ENCODE assay signal across 8 cellular contexts in the genomic region with DNA sequence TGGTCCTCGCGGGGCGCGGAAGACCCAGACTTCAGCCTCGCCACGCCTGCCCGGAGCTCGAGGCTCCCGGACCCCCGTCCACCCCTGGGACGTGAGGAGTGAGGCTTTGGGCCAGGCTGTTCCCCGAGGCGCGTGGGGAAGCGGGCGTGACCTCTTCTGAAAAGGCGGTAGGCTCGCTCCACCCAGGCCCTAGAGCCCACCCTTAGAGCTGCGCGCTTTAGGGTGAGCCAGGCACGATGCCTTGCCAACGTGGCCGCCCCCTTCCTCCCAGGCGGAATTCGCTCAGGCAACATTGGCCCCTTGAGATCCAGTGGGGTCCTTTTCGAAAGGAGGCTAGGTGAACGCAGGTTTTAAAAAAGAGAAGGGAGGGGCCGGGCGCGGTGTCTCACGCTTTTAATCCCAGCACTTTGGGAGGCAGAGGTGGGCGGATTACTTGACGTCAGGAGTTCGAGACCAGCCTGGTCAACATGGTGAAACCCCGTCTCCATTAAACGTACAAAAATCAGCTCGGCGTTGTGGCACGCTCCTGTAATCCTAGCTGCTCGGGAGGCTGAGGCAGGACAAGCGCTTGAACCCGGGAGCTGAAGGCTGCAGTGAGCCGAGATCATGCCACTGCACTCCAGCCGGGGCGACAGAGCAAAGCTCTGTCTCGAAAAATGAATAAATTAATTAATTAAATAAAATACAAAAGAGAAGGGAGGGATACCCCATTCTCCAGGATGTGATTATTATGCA.
A peak's percentile ranks its signal among the peaks of the same experiment; 100 is the strongest.
DNase-seq lines count a peak whose midpoint lies in the region; ATAC-seq and TF ChIP-seq lines count a peak whose summit lies in the region.

No MANE protein-coding gene starts in this region.

- ATAC-seq in HG02798 (IDR thresholded peaks at IDR 0.05; ENCODE audit: poor library complexity, unreplicated experiment) (peak; percentile 4), HG02678 (IDR thresholded peaks at IDR 0.05; ENCODE audit: unreplicated experiment) (no peak)
- ATAC-seq in activated naive CD8-positive, alpha-beta T cell treated with anti-CD3 and anti-CD28 coated beads, Interleukin-2, amount 50 U/mL, for 24 hours = no peak
- ATAC-seq in stimulated activated naive B cell treated with anti-CD40 and anti-IgM and Interleukin-4, amounts not matched to agents 10 μg/mL and 1 μg/mL and 100 μg/mL, for 72 hours (replicated peaks) = peak; percentile 6 to 14

- no peak for DNase-seq in AG04449 (ENCODE audit: low read depth, low spot score)
- peak; percentile 29 for DNase-seq in activated naive CD8-positive, alpha-beta T cell treated with anti-CD3 and anti-CD28 coated beads, Interleukin-2, amount 50 U/mL, for 24 hours
- no peak for DNase-seq in stimulated activated naive B cell treated with anti-CD40 and anti-IgM and Interleukin-4, amounts not matched to agents 10 μg/mL and 1 μg/mL and 100 μg/mL, for 72 hours
- DNase-seq in Ammon's horn (ENCODE audit: low spot score) = no peak
- DNase-seq in SIG-M5 treated with dmso at 0.1 percent for 504 hours (lab: John Stamatoyannopoulos, UW; ENCODE audit: unreplicated experiment) = no peak

- POLR2A ChIA-PET in AG04449 (lab: Yijun Ruan, JAX) = interaction anchor here (0.6 to 1.0 kb wide), 2 partner anchors 18 to 66 kb away, joined by 3 read pairs; no protein-coding TSS in a partner anchor

- H3K4me1 Mint-ChIP-seq in activated naive CD8-positive, alpha-beta T cell treated with anti-CD3 and anti-CD28 coated beads, Interleukin-2, amount 50 U/mL, for 24 hours = peaks cover 59% of the 10 kb centered on the region
- peaks cover 13 to 44% of the 10 kb centered on the region in 2 donors for H3K4me1 Mint-ChIP-seq in stimulated activated naive B cell treated with anti-CD40 and anti-IgM and Interleukin-4, amounts not matched to agents 10 μg/mL and 1 μg/mL and 100 μg/mL, for 72 hours

- H3K9me3 ChIP-seq in iPS-18c (ENCODE audit: control insufficient read depth, insufficient read depth, low read length) = peaks cover 2% of the 10 kb centered on the region

- no peaks in the 10 kb centered on the region for H3K36me3 Mint-ChIP-seq in activated naive CD8-positive, alpha-beta T cell treated with anti-CD3 and anti-CD28 coated beads, Interleukin-2, amount 50 U/mL, for 24 hours (ENCODE audit: low read depth)
- H3K36me3 Mint-ChIP-seq in stimulated activated naive B cell treated with anti-CD40 and anti-IgM and Interleukin-4, amounts not matched to agents 10 μg/mL and 1 μg/mL and 100 μg/mL, for 72 hours = no peaks in the 10 kb centered on the region

- CTCF ChIA-PET in AG04449 (lab: Yijun Ruan, JAX) = interaction anchor here (0.9 to 24.4 kb wide), 10 partner anchors 7 to 326 kb away, joined by 3 to 644 read pairs (median 4); a partner anchor contains a TSS

- H3K4me3 ChIP-seq in AG04449 (ENCODE audit: low read depth, low read length) (peak overlapping the region; percentile 56), iPS-18c (ENCODE audit: insufficient read depth, low read depth, low read length) (peak overlapping the region; percentile 74)

- H3K9me3 Mint-ChIP-seq in activated naive CD8-positive, alpha-beta T cell treated with anti-CD3 and anti-CD28 coated beads, Interleukin-2, amount 50 U/mL, for 24 hours = no peaks in the 10 kb centered on the region
- H3K9me3 Mint-ChIP-seq in stimulated activated naive B cell treated with anti-CD40 and anti-IgM and Interleukin-4, amounts not matched to agents 10 μg/mL and 1 μg/mL and 100 μg/mL, for 72 hours = no peaks in the 10 kb centered on the region

- H3K4me3 Mint-ChIP-seq in activated naive CD8-positive, alpha-beta T cell treated with anti-CD3 and anti-CD28 coated beads, Interleukin-2, amount 50 U/mL, for 24 hours = peak overlapping the region; percentile 69
- peak overlapping the region; percentile 67 to 77 for H3K4me3 Mint-ChIP-seq in stimulated activated naive B cell treated with anti-CD40 and anti-IgM and Interleukin-4, amounts not matched to agents 10 μg/mL and 1 μg/mL and 100 μg/mL, for 72 hours

- H3K27ac Mint-ChIP-seq in activated naive CD8-positive, alpha-beta T cell treated with anti-CD3 and anti-CD28 coated beads, Interleukin-2, amount 50 U/mL, for 24 hours = no peak overlapping the region
- no peak overlapping the region for H3K27ac Mint-ChIP-seq in stimulated activated naive B cell treated with anti-CD40 and anti-IgM and Interleukin-4, amounts not matched to agents 10 μg/mL and 1 μg/mL and 100 μg/mL, for 72 hours

- peaks cover 39% of the 10 kb centered on the region for H3K27me3 Mint-ChIP-seq in activated naive CD8-positive, alpha-beta T cell treated with anti-CD3 and anti-CD28 coated beads, Interleukin-2, amount 50 U/mL, for 24 hours
- H3K27me3 Mint-ChIP-seq in stimulated activated naive B cell treated with anti-CD40 and anti-IgM and Interleukin-4, amounts not matched to agents 10 μg/mL and 1 μg/mL and 100 μg/mL, for 72 hours = peaks cover 45 to 66% of the 10 kb centered on the region in 2 donors

- no peak for TF ChIP-seq CTCF in AG04449 (IDR thresholded peaks at IDR 0.05; ENCODE audit: insufficient read depth, low read length, missing control alignments)

Comparison
In these comparisons a context has a peak if more than half of its experiments do, and no peak if none do; other contexts are left out.
1. ATAC-seq: peak in HG02798 (single experiment) and stimulated activated naive B cell treated with anti-CD40 and anti-IgM and Interleukin-4, amounts not matched to agents 10 μg/mL and 1 μg/mL and 100 μg/mL, for 72 hours (2 of 2); none in activated naive CD8-positive, alpha-beta T cell treated with anti-CD3 and anti-CD28 coated beads, Interleukin-2, amount 50 U/mL, for 24 hours (single experiment) and HG02678 (single experiment).